ENCODE assay signal across 20 cellular contexts in the genomic region with DNA sequence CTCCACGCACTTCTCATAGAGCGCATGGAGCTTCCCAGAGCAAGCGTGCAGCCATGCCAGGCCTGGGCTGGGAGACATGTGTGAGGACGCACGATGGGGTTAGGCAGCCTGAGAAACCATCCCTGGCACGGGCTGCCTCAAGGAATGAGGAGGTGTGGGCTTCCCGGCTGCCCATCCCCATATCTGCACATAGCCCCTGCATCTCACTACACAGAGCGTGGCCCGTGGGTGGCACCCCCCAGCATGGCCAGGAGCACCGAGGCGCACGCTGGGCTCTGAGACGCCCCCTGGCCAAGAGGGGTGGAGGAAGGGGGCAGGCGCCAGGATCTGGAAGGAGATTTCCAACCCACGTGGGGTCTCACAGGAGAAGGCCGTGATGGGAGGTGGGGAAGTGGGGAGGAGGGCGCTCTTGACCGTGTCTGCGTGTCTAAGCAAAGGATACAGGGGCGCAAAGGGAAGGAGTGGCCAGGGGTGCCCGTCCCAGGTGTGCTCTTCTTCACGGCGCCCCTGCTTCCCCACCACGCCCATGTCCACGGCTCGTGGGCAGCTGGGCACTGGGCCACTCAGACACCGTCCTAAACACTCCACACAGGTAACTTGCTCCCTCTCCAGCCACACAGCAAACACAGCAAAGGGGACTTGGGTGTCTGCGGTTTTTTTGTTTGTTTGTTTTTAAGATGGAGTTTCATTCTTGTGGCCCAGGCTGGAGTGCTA.
DNase-seq lines count a peak whose midpoint lies in the region; ATAC-seq and TF ChIP-seq lines count a peak whose summit lies in the region.
"Had no signal": no experiment of that assay in that cellular context is flagged by ENCODE, and none has a peak within 500 bp of the region (broad histone marks: within the 10 kb centered on the region; RNA-seq: fewer than 3 reads in every experiment).

No MANE protein-coding gene starts in this region.

- H2BK12ac ChIP-seq in H9 (ENCODE audit: insufficient read length, low read depth, low read length): no peak overlapping the region

- no peak overlapping the region for H2AFZ ChIP-seq in H9 (ENCODE audit: low read length)
- H2AFZ ChIP-seq: GM23338 had no signal

- no peaks in the 10 kb centered on the region; a peak in 1 of 5 replicates for H3K9me3 Mint-ChIP-seq in H9
- H3K9me3 Mint-ChIP-seq: GM23338 had no signal

- no peak overlapping the region for H3K9ac ChIP-seq in H9 (ENCODE audit: extremely low read depth, insufficient read length, low read length)

- no peak overlapping the region for H3K18ac ChIP-seq in H9 (ENCODE audit: insufficient read length, low read depth, low read length)

- intact Hi-C loops in testis (cut with DNase I; ENCODE audit: low total_unique reads): no loop called here

- H3T11ph ChIP-seq in H9 (ENCODE audit: low read length): no peak overlapping the region

- no peak overlapping the region for H4K5ac ChIP-seq in H9 (ENCODE audit: insufficient read length, low read depth, low read length)

- H3K4ac ChIP-seq in H9 (ENCODE audit: low read depth, low read length): no peak overlapping the region

- no peak overlapping the region for H3K4me3 ChIP-seq in testis
- H3K4me3 ChIP-seq: GM23338, Peyer's patch, SJSA1 had no signal

- TF ChIP-seq CTCF in H9 (conservative IDR thresholded peaks at IDR 0.05): no peak
- no peak for TF ChIP-seq CTCF in testis (IDR thresholded peaks at IDR 0.05)

- no peak for TF ChIP-seq POLR2A in testis (IDR thresholded peaks at IDR 0.05)

- H2BK120ac ChIP-seq in H9 (ENCODE audit: low read depth, low read length, poor library complexity, severe bottlenecking): no peak overlapping the region

- no peak overlapping the region for H3K4me2 ChIP-seq in H9 (ENCODE audit: insufficient read depth, insufficient read length, low read length)
- H3K4me2 ChIP-seq: GM23338 had no signal

- H2BK20ac ChIP-seq in H9 (ENCODE audit: low read depth, low read length, poor library complexity, severe bottlenecking): no peak overlapping the region

- H3K4me1 Mint-ChIP-seq in H9: peaks cover 0 to 3% of the 10 kb centered on the region in 2 experiments; a peak in 1 of 4 replicates
- H3K4me1 Mint-ChIP-seq: CD4-positive, CD25-positive, alpha-beta regulatory T cell; GM23338 had no signal

- no peak overlapping the region for H2AK5ac ChIP-seq in H9 (ENCODE audit: insufficient read length, low read length)

- H4K91ac ChIP-seq in H9 (ENCODE audit: insufficient read length, low read depth, low read length): no peak overlapping the region

- no peak overlapping the region for H2BK15ac ChIP-seq in H9 (ENCODE audit: low read depth, low read length)

- H4K8ac ChIP-seq in H9 (replicated peaks; ENCODE audit: insufficient read length, low read depth, low read length): no peak overlapping the region

- H3K56ac ChIP-seq in H9 (ENCODE audit: insufficient read length, low read depth, low read length): no peak overlapping the region

- no peak overlapping the region for H3K14ac ChIP-seq in H9 (ENCODE audit: insufficient read depth, low read length)

- H3K27ac ChIP-seq in H9 (ENCODE audit: insufficient read length, low read depth, low read length) (no peak overlapping the region), testis (no peak overlapping the region)
- H3K27ac ChIP-seq: Peyer's patch, SJSA1 had no signal

- H2BK5ac ChIP-seq in H9 (ENCODE audit: insufficient read length, low read length): no peak overlapping the region

- H3K4me1 ChIP-seq in H9 (ENCODE audit: insufficient read depth, low read length) (no peaks in the 10 kb centered on the region), testis (no peaks in the 10 kb centered on the region)
- H3K4me1 ChIP-seq: Peyer's patch, SJSA1 had no signal

- H4K20me1 ChIP-seq in H9 (ENCODE audit: control insufficient read depth, insufficient read depth, insufficient read length): no peaks in the 10 kb centered on the region

- H3K27me3 Mint-ChIP-seq in H9 (ENCODE audit: low read depth): no peaks in the 10 kb centered on the region
- H3K27me3 Mint-ChIP-seq: CD4-positive, CD25-positive, alpha-beta regulatory T cell had no signal

- no peaks in the 10 kb centered on the region for H3K79me2 ChIP-seq in H9 (ENCODE audit: insufficient read depth, low read length)

- H3K9me3 ChIP-seq in H9 (ENCODE audit: control insufficient read depth, low read depth, low read length) (no peaks in the 10 kb centered on the region), testis (no peaks in the 10 kb centered on the region)
- H3K9me3 ChIP-seq: Peyer's patch had no signal

- H3K36me3 ChIP-seq in testis (ENCODE audit: low read depth, missing control alignments): no peaks in the 10 kb centered on the region
- H3K36me3 ChIP-seq: Peyer's patch, SJSA1 had no signal

- no peak overlapping the region for H3K27ac Mint-ChIP-seq in H9
- H3K27ac Mint-ChIP-seq: CD4-positive, CD25-positive, alpha-beta regulatory T cell; GM23338 had no signal

- no peaks in the 10 kb centered on the region for H3K79me1 ChIP-seq in H9 (ENCODE audit: insufficient read depth, low read depth, low read length, poor library complexity, severe bottlenecking)

- no CpG with 5 or more reads among the region's 28 CpGs for WGBS in H9 (ENCODE audit: extremely low coverage, insufficient read length, low lambda C conversion rate)
- WGBS in testis, 2 donors: 84 to 85% methylated on average over 18 to 28 of the region's 28 CpGs

- H3K23ac ChIP-seq in H9 (ENCODE audit: insufficient read length, low read depth, low read length): no peak overlapping the region

- H3K36me3 Mint-ChIP-seq in H9 (ENCODE audit: insufficient read depth in 1 of 3, low read depth in 3 of 3): peaks cover 0 to 2% (median 0%) of the 10 kb centered on the region in 3 experiments; a peak in 2 of 7 replicates
- H3K36me3 Mint-ChIP-seq: CD4-positive, CD25-positive, alpha-beta regulatory T cell had no signal

- peak; percentile 8 for DNase-seq in H9
- DNase-seq in ecto neural progenitor cell (ENCODE audit: low spot score): peak; percentile 25
- peak; percentile 76 for DNase-seq in mesenteric fat pad (ENCODE audit: low spot score)
- DNase-seq in testis: peak; percentile 5
- DNase-seq in NCI-H2107 treated with DMSO at 0.1 percent for 48 hours (lab: John Stamatoyannopoulos, UW; ENCODE audit: unreplicated experiment): no peak
- no peak for DNase-seq in activated naive CD4-positive, alpha-beta T cell treated with anti-CD3 and anti-CD28 coated beads, Interleukin-2, amount 50 U/mL, for 16 hours
- DNase-seq: CD4-positive, CD25-positive, alpha-beta regulatory T cell; EL; KG1; NCI-H1105; NCI-H146; NCI-H2029; NCI-H345; NCI-H524; NCI-H82 had no signal

- H3K4me3 Mint-ChIP-seq in H9: no peak overlapping the region
- H3K4me3 Mint-ChIP-seq: CD4-positive, CD25-positive, alpha-beta regulatory T cell; GM23338 had no signal

- H3K27me3 ChIP-seq in H9 (ENCODE audit: insufficient read depth, low read length): no peaks in the 10 kb centered on the region
- no peaks in the 10 kb centered on the region for H3K27me3 ChIP-seq in testis
- H3K27me3 ChIP-seq: Peyer's patch, SJSA1 had no signal

- H3K23me2 ChIP-seq in H9 (ENCODE audit: insufficient read length, low read depth, low read length, poor library complexity, severe bottlenecking): no peaks in the 10 kb centered on the region

- ATAC-seq in GM19324 (IDR thresholded peaks at IDR 0.05; ENCODE audit: low FRiP score, unreplicated experiment): no peak
- ATAC-seq: GM23338, HCT116 had no signal

Comparison
In these comparisons a context has a peak if more than half of its experiments do, and no peak if none do; other contexts are left out.
1. DNase-seq: peak in H9 (single experiment), ecto neural progenitor cell (single experiment), mesenteric fat pad (single experiment) and testis (single experiment); none in NCI-H2107 treated with DMSO at 0.1 percent for 48 hours (single experiment) and activated naive CD4-positive, alpha-beta T cell treated with anti-CD3 and anti-CD28 coated beads, Interleukin-2, amount 50 U/mL, for 16 hours (single experiment).